In genomic region chr3:128486692-128487537, GRCh38 we compare ENCODE assay signal across 8 cellular contexts. TPM values are rescaled to one million over a fixed set of nuclear protein-coding genes. Genes with fewer than 3 reads are reported as not detected.
DNase-seq lines count a peak whose midpoint lies in the region; ATAC-seq and TF ChIP-seq lines count a peak whose summit lies in the region.

No MANE protein-coding gene starts in this region.

- POLR2A ChIA-PET in activated B cell treated with CpG ODN at 0.5 μM for 24 hours (lab: Charles Lee) (no interaction called here), OCI-LY7 (lab: Charles Lee) (no interaction called here)

- H3K79me2 ChIP-seq in parathyroid adenoma (no peaks in the 10 kb centered on the region), OCI-LY7 (ENCODE audit: insufficient read depth, low read depth, low read length) (no peaks in the 10 kb centered on the region)

- TF ChIP-seq CTCF in activated B cell treated with CpG ODN at 0.5 μM for 24 hours (IDR thresholded peaks at IDR 0.05) (no peak), fibroblast of villous mesenchyme (IDR thresholded peaks at IDR 0.05; ENCODE audit: insufficient read depth, low read depth, low read length) (no peak), parathyroid adenoma (IDR thresholded peaks at IDR 0.05) (no peak), OCI-LY7 (conservative IDR thresholded peaks at IDR 0.05; ENCODE audit: low read length) (no peak)

- H3K4me1 ChIP-seq in parathyroid adenoma (peaks cover 4% of the 10 kb centered on the region), OCI-LY7 (ENCODE audit: insufficient read depth, low read length, poor library complexity, severe bottlenecking) (no peaks in the 10 kb centered on the region)

- BruUV-seq in OCI-LY7 (replicated peaks; lab: Mats Ljungman, UMichigan) = no TSS peak

- peaks cover 78% of the 10 kb centered on the region for H3K27me3 Mint-ChIP-seq in activated naive CD4-positive, alpha-beta T cell treated with anti-CD3 and anti-CD28 coated beads for 36 hours (ENCODE audit: low read depth)
- H3K27me3 Mint-ChIP-seq in activated B cell treated with CpG ODN at 0.5 μM for 24 hours = peaks cover 62% of the 10 kb centered on the region

- H3K4me2 ChIP-seq in parathyroid adenoma (ENCODE audit: low read length) = peak overlapping the region; percentile 93
- H3K4me2 ChIP-seq in OCI-LY7 (ENCODE audit: low read length) = no peak overlapping the region

- peaks cover 44% of the 10 kb centered on the region for H3K4me1 Mint-ChIP-seq in activated naive CD4-positive, alpha-beta T cell treated with anti-CD3 and anti-CD28 coated beads for 36 hours (ENCODE audit: low read depth)
- H3K4me1 Mint-ChIP-seq in activated B cell treated with CpG ODN at 0.5 μM for 24 hours = peaks cover 53% of the 10 kb centered on the region

- H3K9me3 ChIP-seq in parathyroid adenoma (ENCODE audit: control insufficient read depth, low read length) (no peaks in the 10 kb centered on the region), OCI-LY7 (ENCODE audit: low read length) (no peaks in the 10 kb centered on the region)

- no peak overlapping the region for H3K27ac Mint-ChIP-seq in activated naive CD4-positive, alpha-beta T cell treated with anti-CD3 and anti-CD28 coated beads for 36 hours
- H3K27ac Mint-ChIP-seq in activated B cell treated with CpG ODN at 0.5 μM for 24 hours = no peak overlapping the region

- CTCF ChIA-PET in activated naive CD4-positive, alpha-beta T cell treated with anti-CD3 and anti-CD28 coated beads for 36 hours (lab: Charles Lee) = interaction anchor here (1.2 kb wide), 1 partner anchor 61 kb away, joined by 3 read pairs; no protein-coding TSS in a partner anchor
- CTCF ChIA-PET in activated B cell treated with CpG ODN at 0.5 μM for 24 hours (lab: Charles Lee) = no interaction called here
- CTCF ChIA-PET in OCI-LY7 (lab: Charles Lee; ENCODE audit: unreplicated experiment) = no interaction called here

- no peaks in the 10 kb centered on the region for H3K9me3 Mint-ChIP-seq in activated naive CD4-positive, alpha-beta T cell treated with anti-CD3 and anti-CD28 coated beads for 36 hours
- H3K9me3 Mint-ChIP-seq in activated B cell treated with CpG ODN at 0.5 μM for 24 hours = no peaks in the 10 kb centered on the region

- H3K4me3 ChIP-seq in fibroblast of villous mesenchyme (ENCODE audit: low read depth, low read length) (peak overlapping the region; percentile 85), parathyroid adenoma (ENCODE audit: low read depth, low read length) (peak overlapping the region; percentile 75), OCI-LY7 (ENCODE audit: low read depth, low read length, poor library complexity, severe bottlenecking) (no peak overlapping the region)

- H3K9ac ChIP-seq in parathyroid adenoma = no peak overlapping the region

- intact Hi-C loops in activated naive CD4-positive, alpha-beta T cell treated with anti-CD3 and anti-CD28 coated beads for 36 hours (cut with micrococcal nuclease) = loop anchor here (1.0 kb wide), 1 partner anchor 39 kb away; no protein-coding TSS in a partner anchor
- intact Hi-C loops in activated B cell treated with CpG ODN at 0.5 μM for 24 hours (cut with micrococcal nuclease) = no loop called here
- intact Hi-C loops in OCI-LY7 (cut with micrococcal nuclease; ENCODE audit: unreplicated experiment) = no loop called here

- H3K4me3 Mint-ChIP-seq in activated naive CD4-positive, alpha-beta T cell treated with anti-CD3 and anti-CD28 coated beads for 36 hours = peak overlapping the region; percentile 72
- peak overlapping the region; percentile 80 for H3K4me3 Mint-ChIP-seq in activated B cell treated with CpG ODN at 0.5 μM for 24 hours

- no peaks in the 10 kb centered on the region; the same call in 1 of the 2 replicates for H4K20me1 ChIP-seq in OCI-LY7 (ENCODE audit: insufficient read depth, low read length)

- H2AFZ ChIP-seq in parathyroid adenoma = peak overlapping the region; percentile 58
- H2AFZ ChIP-seq in OCI-LY7 (ENCODE audit: low read length) = no peak overlapping the region

- no peaks in the 10 kb centered on the region for H3K9me2 ChIP-seq in OCI-LY7 (ENCODE audit: insufficient read depth, low read length)

- ATAC-seq in activated B cell treated with CpG ODN at 0.5 μM for 24 hours (ENCODE audit: low read depth) = no peak
- ATAC-seq in HG02840 (IDR thresholded peaks at IDR 0.05; ENCODE audit: low FRiP score, unreplicated experiment) = no peak

- H3K27me3 ChIP-seq in parathyroid adenoma (ENCODE audit: control insufficient read depth, insufficient read depth, low read length) = no peaks in the 10 kb centered on the region

- no peak for DNase-seq in activated naive CD4-positive, alpha-beta T cell treated with anti-CD3 and anti-CD28 coated beads for 36 hours
- DNase-seq in activated naive CD4-positive, alpha-beta T cell (lab: John Stamatoyannopoulos, UW) = no peak
- DNase-seq in activated B cell treated with CpG ODN at 0.5 μM for 24 hours (peak; percentile 18), fibroblast of villous mesenchyme (ENCODE audit: low read depth) (peak; percentile 60), SIG-M5 treated with dmso at 0.1 percent for 504 hours (lab: John Stamatoyannopoulos, UW; ENCODE audit: unreplicated experiment) (no peak), OCI-LY7 (ENCODE audit: low spot score) (no peak)

- no peaks in the 10 kb centered on the region for H3K36me3 Mint-ChIP-seq in activated naive CD4-positive, alpha-beta T cell treated with anti-CD3 and anti-CD28 coated beads for 36 hours (ENCODE audit: low read depth)
- no peaks in the 10 kb centered on the region for H3K36me3 Mint-ChIP-seq in activated B cell treated with CpG ODN at 0.5 μM for 24 hours (ENCODE audit: low read depth)

- H3K36me3 ChIP-seq in parathyroid adenoma (ENCODE audit: control insufficient read depth, insufficient read depth, low read length) (no peaks in the 10 kb centered on the region), OCI-LY7 (ENCODE audit: insufficient read depth, low read length) (no peaks in the 10 kb centered on the region)

- H3K27ac ChIP-seq in parathyroid adenoma = no peak overlapping the region
- no peak overlapping the region for H3K27ac ChIP-seq in OCI-LY7 (ENCODE audit: low read depth, low read length, poor library complexity, severe bottlenecking)

RNA-seq across cellular contexts. Expression of gene GATA2, which starts 6.1 kb away (rescaled TPM):
- total RNA-seq in activated naive CD4-positive, alpha-beta T cell treated with anti-CD3 and anti-CD28 coated beads for 36 hours = under 1 TPM in 1 of 2 experiments, not detected in 1; 0.35 TPM
- not detected in 2 replicates for total RNA-seq in activated B cell treated with CpG ODN at 0.5 μM for 24 hours
- total RNA-seq in fibroblast of villous mesenchyme = 26.7 and 41.0 TPM in 2 replicates
- total RNA-seq in OCI-LY7 (2014; rRNA removed; shearing (Covaris generic)) = not detected in 2 replicates
- total RNA-seq in OCI-LY7 (2022) = not detected in 2 replicates

RNA-seq across cellular contexts. Expression of gene DNAJB8, which starts 20.2 kb away (rescaled TPM):
- total RNA-seq in activated naive CD4-positive, alpha-beta T cell treated with anti-CD3 and anti-CD28 coated beads for 36 hours = not detected
- total RNA-seq in activated B cell treated with CpG ODN at 0.5 μM for 24 hours (not detected in 2 replicates), fibroblast of villous mesenchyme (not detected in 2 replicates), OCI-LY7 (2022) (not detected in 2 replicates)
- not detected in 2 replicates for total RNA-seq in OCI-LY7 (2014; rRNA removed; shearing (Covaris generic))

Comparison
In these comparisons a context has a peak if more than half of its experiments do, and no peak if none do; other contexts are left out.
1. DNase-seq: peak in activated B cell treated with CpG ODN at 0.5 μM for 24 hours (single experiment) and fibroblast of villous mesenchyme (single experiment); none in activated naive CD4-positive, alpha-beta T cell treated with anti-CD3 and anti-CD28 coated beads for 36 hours (single experiment), activated naive CD4-positive, alpha-beta T cell (0 of 4), SIG-M5 treated with dmso at 0.1 percent for 504 hours (single experiment) and OCI-LY7 (single experiment).
2. RNA of gene GATA2, which starts 6.1 kb away (total RNA-seq): 26.7 to 41.0 TPM in fibroblast of villous mesenchyme; 0.35 TPM in activated naive CD4-positive, alpha-beta T cell treated with anti-CD3 and anti-CD28 coated beads for 36 hours, not detected in OCI-LY7 and not detected in activated B cell treated with CpG ODN at 0.5 μM for 24 hours; every median in the first group is over 10 times any median in the second.